Comparison of ENCODE assay signal across 29 cellular contexts in genomic region chr1:198538579-198539364, GRCh38. TPM values are rescaled to one million over a fixed set of nuclear protein-coding genes. Genes with fewer than 3 reads are reported as not detected.
DNase-seq lines count a peak whose midpoint lies in the region; ATAC-seq and TF ChIP-seq lines count a peak whose summit lies in the region.
"Had no signal": no experiment of that assay in that cellular context is flagged by ENCODE, and none has a peak within 500 bp of the region (broad histone marks: within the 10 kb centered on the region; RNA-seq: fewer than 3 reads in every experiment).

No MANE protein-coding gene starts in this region.

- POLR2A ChIA-PET in CD8-positive, alpha-beta memory T cell (lab: Charles Lee), result no interaction called here
- POLR2A ChIA-PET in T-cell (lab: Charles Lee), result interaction anchor here (0.6 to 0.7 kb wide), 2 partner anchors 118 to 124 kb away, joined by 3 to 7 read pairs; no protein-coding TSS in a partner anchor
- POLR2A ChIA-PET in GM10248 (lab: Yijun Ruan, JAX), result no interaction called here

- H3K27me3 Mint-ChIP-seq in CD4-positive, CD25-positive, alpha-beta regulatory T cell, result no peaks in the 10 kb centered on the region
- no peaks in the 10 kb centered on the region for H3K27me3 Mint-ChIP-seq in CD8-positive, alpha-beta memory T cell
- no peaks in the 10 kb centered on the region for H3K27me3 Mint-ChIP-seq in T-cell
- H3K27me3 Mint-ChIP-seq in naive B cell, result no peaks in the 10 kb centered on the region
- H3K27me3 Mint-ChIP-seq: brain had no signal

- no peak for DNase-seq in CD4-positive, CD25-positive, alpha-beta regulatory T cell
- no peak for DNase-seq in CD8-positive, alpha-beta memory T cell
- no peak for DNase-seq in T-cell
- no peak for DNase-seq in naive B cell
- no peak for DNase-seq in SK-N-DZ (ENCODE audit: low spot score)
- no peak for DNase-seq in GM10248 (ENCODE audit: extremely low spot score)
- DNase-seq: activated CD4-positive, alpha-beta T cell treated with anti-CD3 and anti-CD28 coated beads for 1 hour; activated CD8-positive, alpha-beta memory T cell treated with anti-CD3 and anti-CD28 coated beads, Interleukin-2, amount 50 U/mL, for 48 hours; DMS79; effector CD4-positive, alpha-beta T cell; erythroblast; foreskin keratinocyte; HFFc6; KBM-7; left lung; NCI-H1694 treated with DMSO at 0.1 percent for 48 hours; NCI-H526; pancreas; right cardiac atrium; stimulated activated CD4-positive, alpha-beta T cell treated with anti-CD3 and anti-CD28 coated beads, Interleukin-15, amount 100 ng/mL, for 24 hours; uterus had no signal

- peaks cover 0 to 2% (median 0%) of the 10 kb centered on the region in 7 donors for H3K9me3 Mint-ChIP-seq in CD4-positive, CD25-positive, alpha-beta regulatory T cell
- no peaks in the 10 kb centered on the region for H3K9me3 Mint-ChIP-seq in CD8-positive, alpha-beta memory T cell
- no peaks in the 10 kb centered on the region for H3K9me3 Mint-ChIP-seq in T-cell
- no peaks in the 10 kb centered on the region for H3K9me3 Mint-ChIP-seq in naive B cell
- H3K9me3 Mint-ChIP-seq: brain, HFFc6, mesothelial cell of epicardium, nephron had no signal

- H3K4me3 Mint-ChIP-seq in CD4-positive, CD25-positive, alpha-beta regulatory T cell, result peak overlapping the region in 3 of 4 donors; percentile 12 to 44 (median 39)
- peak overlapping the region in 1 of 7 donors; percentile 3 for H3K4me3 Mint-ChIP-seq in CD8-positive, alpha-beta memory T cell
- H3K4me3 Mint-ChIP-seq in T-cell (peak overlapping the region; percentile 22 to 55 (median 37)), naive B cell (peak overlapping the region; percentile 40 to 79 (median 56))
- H3K4me3 Mint-ChIP-seq: brain, HFFc6, mesothelial cell of epicardium, nephron had no signal

- H3K4me3 ChIP-seq in CD4-positive, CD25-positive, alpha-beta regulatory T cell (ENCODE audit: low read depth, low read length), result no peak overlapping the region
- no peak overlapping the region for H3K4me3 ChIP-seq in CD8-positive, alpha-beta memory T cell (ENCODE audit: low read length)
- H3K4me3 ChIP-seq: hepatocyte, left lung, pancreas, uterus had no signal

- H3K27ac ChIP-seq in CD4-positive, CD25-positive, alpha-beta regulatory T cell (ENCODE audit: insufficient read depth, low read length, poor library complexity, severe bottlenecking), result peak overlapping the region; percentile 15
- H3K27ac ChIP-seq in CD8-positive, alpha-beta memory T cell (ENCODE audit: low read depth, low read length), result no peak overlapping the region
- H3K27ac ChIP-seq: foreskin keratinocyte, hepatocyte, left lung, pancreas, uterus had no signal

- no peaks in the 10 kb centered on the region for H3K36me3 Mint-ChIP-seq in CD4-positive, CD25-positive, alpha-beta regulatory T cell
- peaks cover 0 to 2% (median 0%) of the 10 kb centered on the region in 3 donors for H3K36me3 Mint-ChIP-seq in CD8-positive, alpha-beta memory T cell
- no peaks in the 10 kb centered on the region for H3K36me3 Mint-ChIP-seq in T-cell
- H3K36me3 Mint-ChIP-seq in naive B cell, result no peaks in the 10 kb centered on the region
- H3K36me3 Mint-ChIP-seq: brain, mesothelial cell of epicardium had no signal

- no peaks in the 10 kb centered on the region for H3K27me3 ChIP-seq in CD4-positive, CD25-positive, alpha-beta regulatory T cell (ENCODE audit: control insufficient read depth, insufficient read depth, low read length)
- no peaks in the 10 kb centered on the region for H3K27me3 ChIP-seq in CD8-positive, alpha-beta memory T cell (ENCODE audit: insufficient read depth, low read length, poor library complexity, severe bottlenecking)
- H3K27me3 ChIP-seq: foreskin keratinocyte, hepatocyte, left lung, pancreas, uterus had no signal

- CTCF ChIA-PET in CD8-positive, alpha-beta memory T cell (lab: Charles Lee), result no interaction called here
- CTCF ChIA-PET in T-cell (lab: Charles Lee), result no interaction called here
- CTCF ChIA-PET in GM10248 (lab: Yijun Ruan, JAX), result no interaction called here

- no peak for TF ChIP-seq CTCF in GM10248 (IDR thresholded peaks at IDR 0.05; ENCODE audit: control extremely low read depth, extremely low read depth, low read depth, missing control alignments)

- peak overlapping the region; percentile 42 to 97 (median 73) for H3K27ac Mint-ChIP-seq in CD4-positive, CD25-positive, alpha-beta regulatory T cell
- H3K27ac Mint-ChIP-seq in CD8-positive, alpha-beta memory T cell, result peak overlapping the region in 5 of 8 donors; percentile 12 to 53 (median 34)
- H3K27ac Mint-ChIP-seq in T-cell (peak overlapping the region; percentile 83 to 93), naive B cell (peak overlapping the region; percentile 41 to 92 (median 87))
- H3K27ac Mint-ChIP-seq: brain, HFFc6, mesothelial cell of epicardium, nephron had no signal

- H3K4me1 ChIP-seq in CD4-positive, CD25-positive, alpha-beta regulatory T cell (ENCODE audit: control insufficient read depth, insufficient read depth, low read length, poor library complexity, severe bottlenecking), result peaks cover 38% of the 10 kb centered on the region
- peaks cover 56% of the 10 kb centered on the region for H3K4me1 ChIP-seq in CD8-positive, alpha-beta memory T cell (ENCODE audit: insufficient read depth, low read length)
- H3K4me1 ChIP-seq: left lung, pancreas, uterus had no signal

- ATAC-seq in CD4-positive, CD25-positive, alpha-beta regulatory T cell (ENCODE audit: low read depth in 2 of 2), result peak in 1 of 2 donors; percentile 16
- ATAC-seq in T-cell (replicated peaks in 1 of 4), result peak in 3 of 4 experiments; percentile 22 to 52 (median 24)
- peak; percentile 20 to 31 for ATAC-seq in naive B cell (ENCODE audit: low read depth in 2 of 2)
- ATAC-seq in GM21381 (IDR thresholded peaks at IDR 0.05; ENCODE audit: unreplicated experiment), result no peak
- ATAC-seq: foreskin keratinocyte, left lung, pancreas, right cardiac atrium, Right ventricle myocardium inferior had no signal

- peaks cover 34 to 80% (median 62%) of the 10 kb centered on the region in 4 donors for H3K4me1 Mint-ChIP-seq in CD4-positive, CD25-positive, alpha-beta regulatory T cell
- H3K4me1 Mint-ChIP-seq in CD8-positive, alpha-beta memory T cell, result peaks cover 58 to 80% (median 67%) of the 10 kb centered on the region in 3 donors
- H3K4me1 Mint-ChIP-seq in T-cell (peaks cover 72 to 88% (median 80%) of the 10 kb centered on the region in 3 donors), naive B cell (peaks cover 52 to 84% (median 79%) of the 10 kb centered on the region in 3 donors)
- H3K4me1 Mint-ChIP-seq: brain had no signal

- no peaks in the 10 kb centered on the region for H3K9me3 ChIP-seq in CD4-positive, CD25-positive, alpha-beta regulatory T cell (ENCODE audit: control insufficient read depth in 2 of 2, low read length in 2 of 2)
- H3K9me3 ChIP-seq in CD8-positive, alpha-beta memory T cell (ENCODE audit: low read length), result no peaks in the 10 kb centered on the region
- H3K9me3 ChIP-seq: left lung, pancreas, uterus had no signal

- no peaks in the 10 kb centered on the region for H3K36me3 ChIP-seq in CD4-positive, CD25-positive, alpha-beta regulatory T cell (ENCODE audit: control insufficient read depth, insufficient read depth, low read length)
- no peaks in the 10 kb centered on the region for H3K36me3 ChIP-seq in CD8-positive, alpha-beta memory T cell (ENCODE audit: insufficient read depth, low read length)
- H3K36me3 ChIP-seq: left lung, pancreas, uterus had no signal

RNA-seq across cellular contexts. Expression of gene ATP6V1G3, which starts 1.7 kb away (rescaled TPM):
- not detected for total RNA-seq in CD4-positive, CD25-positive, alpha-beta regulatory T cell
- polyA plus RNA-seq in CD4-positive, CD25-positive, alpha-beta regulatory T cell, result under 1 TPM in 1 of 4 donors, not detected in 3; 0.87 TPM
- not detected for total RNA-seq in CD8-positive, alpha-beta memory T cell
- polyA plus RNA-seq in CD8-positive, alpha-beta memory T cell, result not detected
- not detected for total RNA-seq in T-cell
- polyA plus RNA-seq in naive B cell (ENCODE audit: low read depth in 6 of 6), result not detected
- not detected in 2 replicates for polyA plus RNA-seq in SK-N-DZ (2014; cell fraction: cytosol; rRNA removed)
- not detected in 2 replicates for polyA plus RNA-seq in SK-N-DZ (2014; cell fraction: nucleus; rRNA removed)
- total RNA-seq: chondrocyte, foreskin keratinocyte, hepatocyte, left lung, mesothelial cell of epicardium, pancreas, right cardiac atrium, Right ventricle myocardium inferior, temporal lobe, uterus had no signal
- polyA plus RNA-seq: foreskin keratinocyte, hepatocyte, pancreas, right cardiac atrium had no signal

Comparison
In these comparisons a context has a peak if more than half of its experiments do, and no peak if none do; other contexts are left out.
1. H3K27ac Mint-ChIP-seq: peak in every context shown above with its lines; median percentile 88 in T-cell; 87 in naive B cell; 73 in CD4-positive, CD25-positive, alpha-beta regulatory T cell; 34 in CD8-positive, alpha-beta memory T cell.
2. POLR2A ChIA-PET loops: an anchor here in T-cell (0.6 to 0.7 kb wide); none called in CD8-positive, alpha-beta memory T cell and GM10248.